Comparison of ENCODE assay signal across 8 cellular contexts in genomic region chr7:146090023-146090645, GRCh38. TPM values are rescaled to one million over a fixed set of nuclear protein-coding genes. Genes with fewer than 3 reads are reported as not detected.
DNase-seq lines count a peak whose midpoint lies in the region; ATAC-seq and TF ChIP-seq lines count a peak whose summit lies in the region.

No MANE protein-coding gene starts in this region.

- H3K27me3 ChIP-seq in BE2C (no peaks in the 10 kb centered on the region), kidney epithelial cell (ENCODE audit: control insufficient read depth, insufficient read depth, low read length) (no peaks in the 10 kb centered on the region)

- intact Hi-C loops in activated B cell treated with CpG ODN at 0.5 μM for 24 hours (cut with micrococcal nuclease), result loop anchor here (1.0 to 10.0 kb wide), 6 partner anchors 205 to 1635 kb away; no protein-coding TSS in a partner anchor

- H3K4me1 ChIP-seq in BE2C, result no peaks in the 10 kb centered on the region

- H3K4me3 Mint-ChIP-seq in activated B cell treated with CpG ODN at 0.5 μM for 24 hours, result no peak overlapping the region

- no peaks in the 10 kb centered on the region for H3K9me3 ChIP-seq in BE2C

- no peak overlapping the region for H3K27ac Mint-ChIP-seq in activated B cell treated with CpG ODN at 0.5 μM for 24 hours

- H3K36me3 Mint-ChIP-seq in activated B cell treated with CpG ODN at 0.5 μM for 24 hours (ENCODE audit: low read depth), result no peaks in the 10 kb centered on the region

- no peaks in the 10 kb centered on the region for H3K9me3 Mint-ChIP-seq in activated B cell treated with CpG ODN at 0.5 μM for 24 hours

- TF ChIP-seq CTCF in BE2C (IDR thresholded peaks at IDR 0.05; ENCODE audit: low read depth, low read length) (peak; percentile 64), activated B cell treated with CpG ODN at 0.5 μM for 24 hours (IDR thresholded peaks at IDR 0.05) (no peak), kidney epithelial cell (IDR thresholded peaks at IDR 0.05; ENCODE audit: insufficient read depth, low read length, poor library complexity, severe bottlenecking) (peak; percentile 72)

- POLR2A ChIA-PET in activated B cell treated with CpG ODN at 0.5 μM for 24 hours (lab: Charles Lee), result no interaction called here

- no peaks in the 10 kb centered on the region for H3K27me3 Mint-ChIP-seq in activated B cell treated with CpG ODN at 0.5 μM for 24 hours

- H3K36me3 ChIP-seq in BE2C, result no peaks in the 10 kb centered on the region
- H3K36me3 ChIP-seq in kidney epithelial cell (ENCODE audit: control insufficient read depth, insufficient read depth, low read length), result no peaks in the 10 kb centered on the region

- no peak overlapping the region for H3K4me3 ChIP-seq in BE2C (ENCODE audit: low read depth, low read length)
- H3K4me3 ChIP-seq in kidney epithelial cell (ENCODE audit: low read depth, low read length), result no peak overlapping the region

- ATAC-seq in GM18520 (IDR thresholded peaks at IDR 0.05; ENCODE audit: unreplicated experiment) (peak; percentile 59), HG02885 (IDR thresholded peaks at IDR 0.05; ENCODE audit: poor library complexity, unreplicated experiment) (peak; percentile 89), activated B cell treated with CpG ODN at 0.5 μM for 24 hours (ENCODE audit: low read depth) (peak; percentile 56)

- H3K4me1 Mint-ChIP-seq in activated B cell treated with CpG ODN at 0.5 μM for 24 hours, result no peaks in the 10 kb centered on the region

- DNase-seq in BE2C, result no peak
- DNase-seq in NCI-H146 (lab: John Stamatoyannopoulos, UW), result peak; percentile 70
- DNase-seq in activated B cell treated with CpG ODN at 0.5 μM for 24 hours, result no peak
- DNase-seq in kidney epithelial cell (ENCODE audit: low read depth), result peak; percentile 0
- no peak for DNase-seq in central memory CD4-positive, alpha-beta T cell
- DNase-seq in effector CD4-positive, alpha-beta T cell, result no peak

- CTCF ChIA-PET in activated B cell treated with CpG ODN at 0.5 μM for 24 hours (lab: Charles Lee), result interaction anchor here (0.5 to 2.4 kb wide), 9 partner anchors 10 to 1351 kb away, joined by 3 to 31 read pairs (median 3); no protein-coding TSS in a partner anchor

RNA-seq across cellular contexts. Expression of gene CNTNAP2, which starts 26.5 kb away (rescaled TPM):
- polyA plus RNA-seq in BE2C (2012; ENCODE audit: insufficient read depth, insufficient read length, low read depth), result 3.7 TPM
- total RNA-seq in activated B cell treated with CpG ODN at 0.5 μM for 24 hours, result 0.84 and 1.3 TPM in 2 replicates
- total RNA-seq in kidney epithelial cell, result 14.0 and 15.1 TPM in 2 replicates

Comparison
In these comparisons a context has a peak if more than half of its experiments do, and no peak if none do; other contexts are left out.
1. DNase-seq: peak in NCI-H146 (single experiment) and kidney epithelial cell (single experiment); none in BE2C (single experiment), activated B cell treated with CpG ODN at 0.5 μM for 24 hours (single experiment), central memory CD4-positive, alpha-beta T cell (single experiment) and effector CD4-positive, alpha-beta T cell (single experiment).
2. Peak in every context shown above with its lines, with median percentiles within 50 percentile points of each other: ATAC-seq.